15 cellular contexts compared by ENCODE assay signal in the genomic region with DNA sequence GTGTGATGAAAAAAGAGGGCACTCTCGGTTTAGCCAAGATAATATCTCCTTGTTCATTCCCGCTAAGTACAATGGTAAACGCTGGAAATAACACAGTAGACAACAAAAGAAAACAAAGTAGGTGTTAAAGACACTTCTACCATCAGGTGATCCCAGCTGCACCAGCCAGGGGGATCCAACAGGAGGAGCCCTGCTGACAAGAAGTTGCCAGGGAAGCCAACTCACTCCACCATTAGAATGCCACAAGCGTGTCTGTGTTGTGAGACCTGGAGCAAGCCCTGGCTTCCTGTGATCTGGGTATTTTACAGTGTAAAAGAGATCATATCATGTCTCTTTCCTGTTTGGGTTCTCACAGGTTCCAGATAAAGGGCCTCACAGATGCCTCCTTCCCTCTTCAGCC.
A peak's percentile ranks its signal among the peaks of the same experiment; 100 is the strongest.
DNase-seq lines count a peak whose midpoint lies in the region; ATAC-seq, FAIRE-seq and TF ChIP-seq lines count a peak whose summit lies in the region.
"Had no signal": no experiment of that assay in that cellular context is flagged by ENCODE, and none has a peak within 500 bp of the region (broad histone marks: within the 10 kb centered on the region; RNA-seq: fewer than 3 reads in every experiment).

No MANE protein-coding gene starts in this region.

- H3K4me3 Mint-ChIP-seq in CD4-positive, alpha-beta memory T cell: no peak overlapping the region

- no peaks in the 10 kb centered on the region for H3K36me3 Mint-ChIP-seq in CD4-positive, alpha-beta memory T cell

- H3K27me3 ChIP-seq in CD4-positive, alpha-beta memory T cell (ENCODE audit: insufficient read depth, low read length): no peaks in the 10 kb centered on the region
- H3K27me3 ChIP-seq: adrenal gland, ovary, suprapubic skin had no signal

- H3K4me1 ChIP-seq in CD4-positive, alpha-beta memory T cell (ENCODE audit: insufficient read depth, low read length): no peaks in the 10 kb centered on the region
- H3K4me1 ChIP-seq: adrenal gland, suprapubic skin had no signal

- DNase-seq in AG09309 (ENCODE audit: low read depth) (no peak), H54 (ENCODE audit: insufficient read length, low spot score) (no peak), UCSD-AML1 (lab: John Stamatoyannopoulos, UW; ENCODE audit: unreplicated experiment) (peak; percentile 5), iPS-NIHi7 (ENCODE audit: extremely low spot score) (peak; percentile 63), NCI-H774 (lab: John Stamatoyannopoulos, UW) (no peak)
- no peak for DNase-seq in CD4-positive, alpha-beta memory T cell
- DNase-seq: adrenal gland; DMS153; left cardiac atrium; ovary; stimulated activated CD4-positive, alpha-beta T cell treated with anti-CD3 and anti-CD28 coated beads, Interleukin-4, amount 100 ng/mL, for 1 hour had no signal

- no peak for ATAC-seq in GM19395 (IDR thresholded peaks at IDR 0.05; ENCODE audit: unreplicated experiment)
- no peak for ATAC-seq in HG03432 (IDR thresholded peaks at IDR 0.05; ENCODE audit: unreplicated experiment)
- ATAC-seq: left cardiac atrium had no signal

- no peak for TF ChIP-seq POLR2A in H54 (IDR thresholded peaks at IDR 0.05; ENCODE audit: low read depth, low read length)

- H3K27me3 Mint-ChIP-seq in CD4-positive, alpha-beta memory T cell: no peaks in the 10 kb centered on the region

- no peak overlapping the region for H3K27ac Mint-ChIP-seq in CD4-positive, alpha-beta memory T cell

- POLR2A ChIA-PET in CD4-positive, alpha-beta memory T cell (lab: Charles Lee; ENCODE audit: partially characterized antibody): no interaction called here

- H3K4me1 Mint-ChIP-seq in CD4-positive, alpha-beta memory T cell: no peaks in the 10 kb centered on the region

- H3K9me3 ChIP-seq in CD4-positive, alpha-beta memory T cell (ENCODE audit: control insufficient read depth in 1 of 2, low read length in 2 of 2): no peaks in the 10 kb centered on the region
- H3K9me3 ChIP-seq: adrenal gland, ovary, suprapubic skin had no signal

- CTCF ChIA-PET in CD4-positive, alpha-beta memory T cell (lab: Charles Lee; ENCODE audit: partially characterized antibody): no interaction called here

- peak; percentile 70 for FAIRE-seq in H54 (lab: Jason Lieb, UNC)
- FAIRE-seq: endometrium had no signal

- H3K27ac ChIP-seq in CD4-positive, alpha-beta memory T cell (ENCODE audit: low read depth, low read length): no peak overlapping the region
- H3K27ac ChIP-seq: adrenal gland, ovary, suprapubic skin had no signal

- H3K9me3 Mint-ChIP-seq in CD4-positive, alpha-beta memory T cell: peaks cover 0 to 2% (median 0%) of the 10 kb centered on the region in 8 donors

- H3K36me3 ChIP-seq in CD4-positive, alpha-beta memory T cell (ENCODE audit: insufficient read depth, low read length): no peaks in the 10 kb centered on the region
- H3K36me3 ChIP-seq: adrenal gland, ovary, suprapubic skin had no signal

- no peak overlapping the region for H3K4me3 ChIP-seq in AG09309 (ENCODE audit: control insufficient read depth, low read depth, low read length)
- H3K4me3 ChIP-seq in CD4-positive, alpha-beta memory T cell (ENCODE audit: low read length in 2 of 2): no peak overlapping the region
- H3K4me3 ChIP-seq: adrenal gland, ovary, suprapubic skin had no signal

- TF ChIP-seq CTCF in AG09309 (IDR thresholded peaks at IDR 0.05; ENCODE audit: control insufficient read depth, insufficient read depth, low read depth, low read length, missing control alignments): peak; percentile 31

- intact Hi-C loops in CD4-positive, alpha-beta memory T cell (cut with micrococcal nuclease): no loop called here

Comparison
In these comparisons a context has a peak if more than half of its experiments do, and no peak if none do; other contexts are left out.
1. DNase-seq: peak in UCSD-AML1 (single experiment) and iPS-NIHi7 (single experiment); none in AG09309 (single experiment), H54 (single experiment), CD4-positive, alpha-beta memory T cell (0 of 5) and NCI-H774 (single experiment).